ENCODE assay signal across 14 cellular contexts in the genomic region with DNA sequence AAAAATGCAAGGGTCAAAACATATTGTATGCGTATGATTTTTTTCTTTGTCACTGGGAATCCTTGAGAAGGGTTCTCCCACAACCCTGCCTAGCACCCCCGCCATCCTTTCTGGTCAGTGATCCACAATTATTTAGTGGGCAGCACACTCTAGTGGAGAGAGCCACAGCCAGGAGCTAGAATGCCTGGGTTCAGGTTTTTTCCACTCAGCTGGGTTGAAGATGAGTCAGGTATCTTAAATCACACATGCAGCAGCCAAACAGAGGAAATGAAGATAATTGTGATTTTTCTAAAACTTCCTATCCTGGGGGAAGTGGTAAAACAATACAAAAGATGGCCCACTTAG.
DNase-seq lines count a peak whose midpoint lies in the region; ATAC-seq and TF ChIP-seq lines count a peak whose summit lies in the region.
"Had no signal": no experiment of that assay in that cellular context is flagged by ENCODE, and none has a peak within 500 bp of the region (broad histone marks: within the 10 kb centered on the region; RNA-seq: fewer than 3 reads in every experiment).

No MANE protein-coding gene starts in this region.

- TF ChIP-seq POLR2A in erythroblast (IDR thresholded peaks at IDR 0.05; ENCODE audit: low read length) = no peak

- no peaks in the 10 kb centered on the region for H3K36me3 Mint-ChIP-seq in effector memory CD8-positive, alpha-beta T cell (ENCODE audit: insufficient read depth)
- H3K36me3 Mint-ChIP-seq: CD14-positive monocyte had no signal

- H3K4me3 ChIP-seq in WERI-Rb-1 (ENCODE audit: low read depth, low read length) (no peak overlapping the region), left lung (no peak overlapping the region)
- H3K4me3 ChIP-seq: esophagus muscularis mucosa, mucosa of descending colon had no signal

- H3K9me3 Mint-ChIP-seq in effector memory CD8-positive, alpha-beta T cell = no peaks in the 10 kb centered on the region
- H3K9me3 Mint-ChIP-seq: CD14-positive monocyte had no signal

- no peaks in the 10 kb centered on the region for H3K27me3 ChIP-seq in WERI-Rb-1 (ENCODE audit: insufficient read depth, low read depth, severe bottlenecking)
- H3K27me3 ChIP-seq in left lung = no peaks in the 10 kb centered on the region
- H3K27me3 ChIP-seq: esophagus muscularis mucosa had no signal

- H3K4me1 ChIP-seq in left lung = no peaks in the 10 kb centered on the region

- ATAC-seq in left lung (peak; percentile 60), HG02588 (IDR thresholded peaks at IDR 0.05; ENCODE audit: unreplicated experiment) (no peak)
- no peak for ATAC-seq in effector memory CD8-positive, alpha-beta T cell (replicated peaks)
- ATAC-seq: mucosa of descending colon had no signal

- TF ChIP-seq CTCF in WERI-Rb-1 (IDR thresholded peaks at IDR 0.05; ENCODE audit: low read depth, low read length) (peak; percentile 66), left lung (IDR thresholded peaks at IDR 0.05) (no peak)

- H3K27me3 Mint-ChIP-seq in effector memory CD8-positive, alpha-beta T cell = no peaks in the 10 kb centered on the region

- H3K27ac Mint-ChIP-seq in effector memory CD8-positive, alpha-beta T cell = no peak overlapping the region
- H3K27ac Mint-ChIP-seq: CD14-positive monocyte had no signal

- H3K4me1 Mint-ChIP-seq in effector memory CD8-positive, alpha-beta T cell (ENCODE audit: low read depth in 2 of 2) = no peaks in the 10 kb centered on the region
- H3K4me1 Mint-ChIP-seq: CD14-positive monocyte had no signal

- no peak overlapping the region for H3K4me3 Mint-ChIP-seq in effector memory CD8-positive, alpha-beta T cell
- H3K4me3 Mint-ChIP-seq: CD14-positive monocyte had no signal

- no peaks in the 10 kb centered on the region for H3K36me3 ChIP-seq in WERI-Rb-1
- H3K36me3 ChIP-seq in left lung = no peaks in the 10 kb centered on the region
- H3K36me3 ChIP-seq: esophagus muscularis mucosa had no signal

- peak; percentile 83 for DNase-seq in DMS53 (lab: John Stamatoyannopoulos, UW)
- peak; percentile 31 for DNase-seq in M059J (ENCODE audit: low read depth)
- peak; percentile 63 for DNase-seq in WERI-Rb-1
- DNase-seq in left lung = no peak
- no peak for DNase-seq in inferior parietal cortex (ENCODE audit: extremely low spot score)
- DNase-seq in erythroblast (lab: John Stamatoyannopoulos, UW) = no peak
- no peak for DNase-seq in effector memory CD8-positive, alpha-beta T cell
- DNase-seq: mucosa of descending colon; NCI-H187; stimulated activated CD4-positive, alpha-beta T cell treated with anti-CD3 and anti-CD28 coated beads, Interleukin-4, amount 100 ng/mL, for 1 hour; stimulated activated naive CD4-positive, alpha-beta T cell treated with Interleukin-2 at 50 U/mL for 16 hours had no signal

- H3K9me3 ChIP-seq in WERI-Rb-1 (ENCODE audit: severe bottlenecking) = peaks cover 4% of the 10 kb centered on the region
- no peaks in the 10 kb centered on the region for H3K9me3 ChIP-seq in left lung
- H3K9me3 ChIP-seq: esophagus muscularis mucosa, mucosa of descending colon had no signal

- intact Hi-C loops in left lung (cut with DNase I) = no loop called here

- H3K27ac ChIP-seq in WERI-Rb-1 = no peak overlapping the region
- H3K27ac ChIP-seq in left lung = no peak overlapping the region
- H3K27ac ChIP-seq: esophagus muscularis mucosa had no signal

Comparison
In these comparisons a context has a peak if more than half of its experiments do, and no peak if none do; other contexts are left out.
1. DNase-seq: peak in DMS53 (single experiment), M059J (single experiment) and WERI-Rb-1 (single experiment); none in left lung (0 of 2), inferior parietal cortex (single experiment), erythroblast (0 of 2) and effector memory CD8-positive, alpha-beta T cell (0 of 3).